In the genomic region with DNA sequence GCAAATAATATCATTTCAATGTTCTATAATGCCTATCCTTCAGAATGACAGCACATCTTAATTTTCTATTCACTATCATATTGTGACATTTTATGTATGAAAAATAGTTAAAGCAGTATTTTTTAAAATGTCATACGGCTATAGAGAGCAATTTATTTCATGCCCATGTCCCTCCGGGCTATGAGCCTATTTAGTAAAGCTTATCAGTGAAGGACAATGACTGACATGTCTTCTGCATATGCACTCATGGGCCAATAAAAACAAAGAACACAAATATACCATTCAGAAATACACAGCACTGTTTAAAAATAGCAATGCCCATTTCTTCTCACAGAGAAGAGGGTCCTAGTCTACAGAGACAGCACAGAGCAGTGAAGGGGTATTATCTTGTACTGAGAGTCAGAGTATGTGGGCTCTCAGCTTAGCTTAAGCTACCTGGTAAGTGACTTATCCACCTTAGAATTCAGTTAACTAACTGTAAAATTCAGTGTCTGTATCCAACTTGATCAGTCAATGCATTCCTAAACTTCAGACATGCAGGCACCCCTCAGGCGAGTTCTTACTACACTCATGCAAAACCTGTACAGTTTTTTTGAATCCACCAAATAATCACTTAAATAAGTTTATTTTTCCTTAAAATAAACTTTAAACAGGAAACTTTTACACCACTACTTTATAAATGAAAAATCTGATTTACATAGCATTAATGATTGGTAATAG, we compare ENCODE assay signal across 1 cellular context.
TF ChIP-seq lines count a peak whose summit lies in the region.

No MANE protein-coding gene starts in this region.

TF ChIP-seq in K562, 482 proteins besides CTCF, POLR2A, EP300 and RAD21 (continued from another document):
- TF ChIP-seq, protein P1, sequence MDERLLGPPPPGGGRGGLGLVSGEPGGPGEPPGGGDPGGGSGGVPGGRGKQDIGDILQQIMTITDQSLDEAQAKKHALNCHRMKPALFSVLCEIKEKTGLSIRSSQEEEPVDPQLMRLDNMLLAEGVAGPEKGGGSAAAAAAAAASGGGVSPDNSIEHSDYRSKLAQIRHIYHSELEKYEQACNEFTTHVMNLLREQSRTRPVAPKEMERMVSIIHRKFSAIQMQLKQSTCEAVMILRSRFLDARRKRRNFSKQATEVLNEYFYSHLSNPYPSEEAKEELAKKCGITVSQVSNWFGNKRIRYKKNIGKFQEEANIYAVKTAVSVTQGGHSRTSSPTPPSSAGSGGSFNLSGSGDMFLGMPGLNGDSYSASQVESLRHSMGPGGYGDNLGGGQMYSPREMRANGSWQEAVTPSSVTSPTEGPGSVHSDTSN (CRISPR knock-in tag; IDR thresholded peaks at IDR 0.05; ENCODE audit: low read depth), result no peak
- TF ChIP-seq, protein P1 (tag; conservative IDR thresholded peaks at IDR 0.05; ENCODE audit: low read depth), result peak; percentile 53
- TF ChIP-seq PPARD (CRISPR knock-in tag; IDR thresholded peaks at IDR 0.05) (no peak), STAT5B (CRISPR knock-in tag; IDR thresholded peaks at IDR 0.05) (no peak), ILF3 (IDR thresholded peaks at IDR 0.05; ENCODE audit: borderline replicate concordance) (no peak), MEIS2 (IDR thresholded peaks at IDR 0.05; ENCODE audit: partially characterized antibody) (peak; percentile 61)
- TF ChIP-seq, protein P2, sequence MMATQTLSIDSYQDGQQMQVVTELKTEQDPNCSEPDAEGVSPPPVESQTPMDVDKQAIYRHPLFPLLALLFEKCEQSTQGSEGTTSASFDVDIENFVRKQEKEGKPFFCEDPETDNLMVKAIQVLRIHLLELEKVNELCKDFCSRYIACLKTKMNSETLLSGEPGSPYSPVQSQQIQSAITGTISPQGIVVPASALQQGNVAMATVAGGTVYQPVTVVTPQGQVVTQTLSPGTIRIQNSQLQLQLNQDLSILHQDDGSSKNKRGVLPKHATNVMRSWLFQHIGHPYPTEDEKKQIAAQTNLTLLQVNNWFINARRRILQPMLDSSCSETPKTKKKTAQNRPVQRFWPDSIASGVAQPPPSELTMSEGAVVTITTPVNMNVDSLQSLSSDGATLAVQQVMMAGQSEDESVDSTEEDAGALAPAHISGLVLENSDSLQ (IDR thresholded peaks at IDR 0.05), result peak; percentile 90
